Comparison of ENCODE assay signal across 25 cellular contexts in genomic region chr11:46183819-46184218, GRCh38.
DNase-seq lines count a peak whose midpoint lies in the region; ATAC-seq, FAIRE-seq and TF ChIP-seq lines count a peak whose summit lies in the region.
"Had no signal": no experiment of that assay in that cellular context is flagged by ENCODE, and none has a peak within 500 bp of the region (broad histone marks: within the 10 kb centered on the region; RNA-seq: fewer than 3 reads in every experiment).

No MANE protein-coding gene starts in this region.

- TF ChIP-seq CTCF in RWPE1 (conservative IDR thresholded peaks at IDR 0.05; ENCODE audit: low read depth) (no peak), retinal pigment epithelial cell (conservative IDR thresholded peaks at IDR 0.05; ENCODE audit: low read depth, low read length) (no peak)

- POLR2A ChIA-PET in RWPE1 (lab: Yijun Ruan, JAX; ENCODE audit: low non-redundant PET): no interaction called here

- intact Hi-C loops in left ventricle myocardium superior (cut with micrococcal nuclease): no loop called here

- H3K36me3 Mint-ChIP-seq in activated T-cell treated with anti-CD3 and anti-CD28 coated beads, Interleukin-2, amount 50 U/mL, for 24 hours (ENCODE audit: low read depth): no peaks in the 10 kb centered on the region
- H3K36me3 Mint-ChIP-seq: memory B cell; natural killer cell; stimulated activated effector memory CD8-positive, alpha-beta T cell treated with anti-CD3 and anti-CD28 coated beads, Interleukin-12 subunit alpha, Interleukin-12 subunit beta, amount 100 ng/mL, for 72 hours had no signal

- H3K27me3 Mint-ChIP-seq in activated T-cell treated with anti-CD3 and anti-CD28 coated beads, Interleukin-2, amount 50 U/mL, for 24 hours: peaks cover 33% of the 10 kb centered on the region

- H3K9me3 Mint-ChIP-seq in activated T-cell treated with anti-CD3 and anti-CD28 coated beads, Interleukin-2, amount 50 U/mL, for 24 hours: no peaks in the 10 kb centered on the region
- H3K9me3 Mint-ChIP-seq: natural killer cell; stimulated activated effector memory CD8-positive, alpha-beta T cell treated with anti-CD3 and anti-CD28 coated beads, Interleukin-12 subunit alpha, Interleukin-12 subunit beta, amount 100 ng/mL, for 72 hours had no signal

- CTCF ChIA-PET in RWPE1 (lab: Yijun Ruan, JAX): no interaction called here

- peak; percentile 28 for DNase-seq in H54 (ENCODE audit: insufficient read length, low spot score)
- peak; percentile 78 for DNase-seq in RWPE1 (ENCODE audit: low spot score)
- DNase-seq in retinal pigment epithelial cell (ENCODE audit: low read depth): peak; percentile 34
- DNase-seq in left ventricle myocardium superior: no peak
- DNase-seq in activated T-cell treated with anti-CD3 and anti-CD28 coated beads, Interleukin-2, amount 50 U/mL, for 24 hours: no peak
- DNase-seq: activated CD8-positive, alpha-beta memory T cell treated with anti-CD3 and anti-CD28 coated beads for 24 hours; amygdala; Caco-2; GF-D8; glutamatergic neuron; MM.1S; natural killer cell; NCI-H187 treated with DMSO at 0.1 percent for 48 hours; NCI-H446 treated with DMSO at 0.1 percent for 48 hours; transverse colon had no signal

- H3K4me1 Mint-ChIP-seq in activated T-cell treated with anti-CD3 and anti-CD28 coated beads, Interleukin-2, amount 50 U/mL, for 24 hours (ENCODE audit: low read depth): no peaks in the 10 kb centered on the region
- H3K4me1 Mint-ChIP-seq: B cell; memory B cell; natural killer cell; stimulated activated effector memory CD8-positive, alpha-beta T cell treated with anti-CD3 and anti-CD28 coated beads, Interleukin-12 subunit alpha, Interleukin-12 subunit beta, amount 100 ng/mL, for 72 hours had no signal

- H3K4me3 Mint-ChIP-seq in activated T-cell treated with anti-CD3 and anti-CD28 coated beads, Interleukin-2, amount 50 U/mL, for 24 hours: no peak overlapping the region
- H3K4me3 Mint-ChIP-seq: B cell; memory B cell; natural killer cell; stimulated activated effector memory CD8-positive, alpha-beta T cell treated with anti-CD3 and anti-CD28 coated beads, Interleukin-12 subunit alpha, Interleukin-12 subunit beta, amount 100 ng/mL, for 72 hours had no signal

- H3K27ac ChIP-seq in RWPE1: no peak overlapping the region
- H3K27ac ChIP-seq: prostate gland, transverse colon had no signal

- peak; percentile 90 for FAIRE-seq in H54 (lab: Jason Lieb, UNC)
- FAIRE-seq: endometrium, GM12892, H1 had no signal

- peak; percentile 94 for ATAC-seq in esophagus mucosa
- ATAC-seq in left ventricle myocardium superior: no peak
- no peak for ATAC-seq in GM18870 (IDR thresholded peaks at IDR 0.05; ENCODE audit: unreplicated experiment)
- no peak for ATAC-seq in HG03460 (IDR thresholded peaks at IDR 0.05; ENCODE audit: unreplicated experiment)
- ATAC-seq: natural killer cell; stimulated activated effector memory CD8-positive, alpha-beta T cell treated with anti-CD3 and anti-CD28 coated beads, Interleukin-12 subunit alpha, Interleukin-12 subunit beta, amount 100 ng/mL, for 72 hours had no signal

- H3K4me3 ChIP-seq in retinal pigment epithelial cell (ENCODE audit: low read length): no peak overlapping the region
- H3K4me3 ChIP-seq: prostate gland, transverse colon had no signal

- H3K27ac Mint-ChIP-seq in activated T-cell treated with anti-CD3 and anti-CD28 coated beads, Interleukin-2, amount 50 U/mL, for 24 hours: no peak overlapping the region
- H3K27ac Mint-ChIP-seq: B cell; memory B cell; natural killer cell; stimulated activated effector memory CD8-positive, alpha-beta T cell treated with anti-CD3 and anti-CD28 coated beads, Interleukin-12 subunit alpha, Interleukin-12 subunit beta, amount 100 ng/mL, for 72 hours had no signal

- TF ChIP-seq POLR2A in H54 (IDR thresholded peaks at IDR 0.05; ENCODE audit: low read depth, low read length): no peak

Comparison
In these comparisons a context has a peak if more than half of its experiments do, and no peak if none do; other contexts are left out.
1. DNase-seq: peak in H54 (single experiment), RWPE1 (single experiment) and retinal pigment epithelial cell (single experiment); none in left ventricle myocardium superior (single experiment) and activated T-cell treated with anti-CD3 and anti-CD28 coated beads, Interleukin-2, amount 50 U/mL, for 24 hours (single experiment).